1 cellular context compared by ENCODE assay signal in genomic region chr1:63316540-63316939, GRCh38.
TF ChIP-seq lines count a peak whose summit lies in the region.

No MANE protein-coding gene starts in this region.

TF ChIP-seq in GM12878, 131 proteins besides CTCF, POLR2A, EP300 and RAD21:
- TF ChIP-seq SMARCA5 (IDR thresholded peaks at IDR 0.05) (no peak), NFXL1 (IDR thresholded peaks at IDR 0.05; ENCODE audit: borderline replicate concordance) (no peak), NR2C1 (IDR thresholded peaks at IDR 0.05) (no peak), IKZF2 (IDR thresholded peaks at IDR 0.05) (no peak), BCL11A (IDR thresholded peaks at IDR 0.05; ENCODE audit: low read depth, low read length) (no peak), ZNF622 (IDR thresholded peaks at IDR 0.05) (no peak), HSF1 (IDR thresholded peaks at IDR 0.05; ENCODE audit: low read depth, low read length) (no peak), MEF2A (IDR thresholded peaks at IDR 0.05; ENCODE audit: insufficient read depth, low read depth, low read length) (no peak), KAT2A (conservative IDR thresholded peaks at IDR 0.05; ENCODE audit: control insufficient read depth, low read depth, low read length) (no peak), IKZF1 (conservative IDR thresholded peaks at IDR 0.05) (no peak), NKRF (conservative IDR thresholded peaks at IDR 0.05) (no peak), RB1 (IDR thresholded peaks at IDR 0.05; ENCODE audit: borderline replicate concordance) (no peak), CHD1 (IDR thresholded peaks at IDR 0.05; ENCODE audit: low read depth, low read length) (no peak), SPI1 (IDR thresholded peaks at IDR 0.05; ENCODE audit: borderline replicate concordance, insufficient read depth, low read depth, low read length) (no peak), ZZZ3 (IDR thresholded peaks at IDR 0.05; ENCODE audit: control insufficient read depth, insufficient read length, low read depth) (no peak), POU2F2 (IDR thresholded peaks at IDR 0.05; ENCODE audit: borderline replicate concordance, low read depth, low read length) (no peak), CEBPZ (IDR thresholded peaks at IDR 0.05; ENCODE audit: low read depth, low read length) (no peak)
TF ChIP-seq in GM12878: peak in this region for 0.
